Comparison of ENCODE assay signal across 16 cellular contexts in genomic region chr1:18232052-18232451, GRCh38.
DNase-seq lines count a peak whose midpoint lies in the region; ATAC-seq and TF ChIP-seq lines count a peak whose summit lies in the region.
"Had no signal": no experiment of that assay in that cellular context is flagged by ENCODE, and none has a peak within 500 bp of the region (broad histone marks: within the 10 kb centered on the region; RNA-seq: fewer than 3 reads in every experiment).

No MANE protein-coding gene starts in this region.

- DNase-seq in AG10803 (ENCODE audit: low read depth) = no peak
- DNase-seq in WTC11 (ENCODE audit: low spot score) = no peak
- DNase-seq in kidney epithelial cell (ENCODE audit: low read depth) = no peak
- no peak for DNase-seq in left lung
- DNase-seq in amygdala (lab: John Stamatoyannopoulos, UW) = no peak
- DNase-seq in SIG-M5 treated with dmso at 0.1 percent for 504 hours (lab: John Stamatoyannopoulos, UW; ENCODE audit: unreplicated experiment) = no peak
- DNase-seq: activated CD8-positive, alpha-beta memory T cell treated with anti-CD3 and anti-CD28 coated beads, Interleukin-2, amount 50 U/mL, for 4 hours; activated naive CD8-positive, alpha-beta T cell treated with anti-CD3 and anti-CD28 coated beads for 36 hours; AML-193; cortex of kidney; stimulated activated CD4-positive, alpha-beta T cell treated with anti-CD3 and anti-CD28 coated beads, Interleukin-2, amount 100 ng/mL, for 48 hours had no signal

- intact Hi-C loops in left lung (cut with DNase I) = no loop called here

- ATAC-seq in WTC11 = no peak
- ATAC-seq in left lung = no peak
- no peak for ATAC-seq in HG02642 (IDR thresholded peaks at IDR 0.05; ENCODE audit: poor library complexity, unreplicated experiment)
- ATAC-seq: stimulated activated memory B cell treated with anti-CD40 and anti-IgM and Interleukin-4, amounts not matched to agents 10 μg/mL and 1 μg/mL and 100 μg/mL, for 72 hours had no signal

- no peaks in the 10 kb centered on the region; the same call in 1 of the 2 replicates for H3K27me3 Mint-ChIP-seq in WTC11 (ENCODE audit: low read depth)

- TF ChIP-seq CTCF in AG10803 (conservative IDR thresholded peaks at IDR 0.05; ENCODE audit: low read length) (0 out of 2 replicates have a peak, but pooled peaks have one; percentile 26), GM12875 (IDR thresholded peaks at IDR 0.05; ENCODE audit: borderline replicate concordance, insufficient read depth, low read depth, low read length) (peak; percentile 29; the same call in 1 of the 2 replicates), WTC11 (IDR thresholded peaks at IDR 0.05) (peak; percentile 57), kidney epithelial cell (IDR thresholded peaks at IDR 0.05; ENCODE audit: insufficient read depth, low read length, poor library complexity, severe bottlenecking) (peak; percentile 36), left lung (IDR thresholded peaks at IDR 0.05) (peak in 1 of 2 donors; percentile 17)

- H3K27me3 ChIP-seq in kidney epithelial cell (ENCODE audit: control insufficient read depth, insufficient read depth, low read length) = no peaks in the 10 kb centered on the region
- H3K27me3 ChIP-seq in left lung = peaks cover 0 to 31% of the 10 kb centered on the region in 2 donors
- H3K27me3 ChIP-seq: vagina had no signal

- peaks cover 0 to 20% of the 10 kb centered on the region in 2 donors for H3K9me3 ChIP-seq in left lung
- H3K9me3 ChIP-seq: vagina had no signal

- H3K27ac ChIP-seq in left lung = no peak overlapping the region
- H3K27ac ChIP-seq: SK-N-MC, vagina had no signal

- H3K4me3 ChIP-seq in AG10803 (ENCODE audit: low read length) (no peak overlapping the region), GM12875 (ENCODE audit: low read depth, low read length) (no peak overlapping the region), kidney epithelial cell (ENCODE audit: low read depth, low read length) (no peak overlapping the region), left lung (no peak overlapping the region)
- H3K4me3 ChIP-seq: SK-N-MC, vagina had no signal

- peaks cover 24% of the 10 kb centered on the region for H3K9me3 Mint-ChIP-seq in WTC11

- CTCF ChIA-PET in WTC11 (lab: Charles Lee) = interaction anchor here (0.6 to 2.6 kb wide), 21 partner anchors 9 to 349 kb away, joined by 3 to 19 read pairs (median 4); no protein-coding TSS in a partner anchor

- H3K36me3 ChIP-seq in kidney epithelial cell (ENCODE audit: control insufficient read depth, insufficient read depth, low read length) = no peaks in the 10 kb centered on the region
- no peaks in the 10 kb centered on the region for H3K36me3 ChIP-seq in left lung
- H3K36me3 ChIP-seq: vagina had no signal

- H3K4me3 Mint-ChIP-seq in WTC11 = no peak overlapping the region
- H3K4me3 Mint-ChIP-seq: activated naive CD8-positive, alpha-beta T cell treated with anti-CD3 and anti-CD28 coated beads for 36 hours; stimulated activated memory B cell treated with anti-CD40 and anti-IgM and Interleukin-4, amounts not matched to agents 10 μg/mL and 1 μg/mL and 100 μg/mL, for 72 hours had no signal

- H3K36me3 Mint-ChIP-seq in WTC11 = peaks cover 43% of the 10 kb centered on the region
- H3K36me3 Mint-ChIP-seq: activated naive CD8-positive, alpha-beta T cell treated with anti-CD3 and anti-CD28 coated beads for 36 hours; stimulated activated memory B cell treated with anti-CD40 and anti-IgM and Interleukin-4, amounts not matched to agents 10 μg/mL and 1 μg/mL and 100 μg/mL, for 72 hours had no signal

- H3K27ac Mint-ChIP-seq in WTC11 = no peak overlapping the region
- H3K27ac Mint-ChIP-seq: activated naive CD8-positive, alpha-beta T cell treated with anti-CD3 and anti-CD28 coated beads for 36 hours; stimulated activated memory B cell treated with anti-CD40 and anti-IgM and Interleukin-4, amounts not matched to agents 10 μg/mL and 1 μg/mL and 100 μg/mL, for 72 hours had no signal

- peaks cover 63% of the 10 kb centered on the region for H3K4me1 Mint-ChIP-seq in WTC11
- H3K4me1 Mint-ChIP-seq: activated naive CD8-positive, alpha-beta T cell treated with anti-CD3 and anti-CD28 coated beads for 36 hours; stimulated activated memory B cell treated with anti-CD40 and anti-IgM and Interleukin-4, amounts not matched to agents 10 μg/mL and 1 μg/mL and 100 μg/mL, for 72 hours had no signal

- no peaks in the 10 kb centered on the region for H3K4me1 ChIP-seq in left lung
- H3K4me1 ChIP-seq: vagina had no signal

- POLR2A ChIA-PET in WTC11 (lab: Charles Lee) = no interaction called here

TF ChIP-seq in WTC11, 78 proteins besides CTCF, POLR2A, EP300 and RAD21:
- no peak for TF ChIP-seq AR (CRISPR knock-in tag; IDR thresholded peaks at IDR 0.05)
- no peak for TF ChIP-seq FOXJ3 (CRISPR knock-in tag; IDR thresholded peaks at IDR 0.05; ENCODE audit: borderline replicate concordance)
- TF ChIP-seq AFF4 (CRISPR knock-in tag; IDR thresholded peaks at IDR 0.05; ENCODE audit: borderline replicate concordance) = no peak
- TF ChIP-seq HMGXB4 (CRISPR knock-in tag; IDR thresholded peaks at IDR 0.05) = no peak
TF ChIP-seq in WTC11: peak in this region for 0.
